17 cellular contexts compared by ENCODE assay signal in genomic region chr3:113629941-113630340, GRCh38.
DNase-seq lines count a peak whose midpoint lies in the region; ATAC-seq and TF ChIP-seq lines count a peak whose summit lies in the region.
"Had no signal": no experiment of that assay in that cellular context is flagged by ENCODE, and none has a peak within 500 bp of the region (broad histone marks: within the 10 kb centered on the region; RNA-seq: fewer than 3 reads in every experiment).

No MANE protein-coding gene starts in this region.

- H3K4me3 ChIP-seq in CD8-positive, alpha-beta T cell (ENCODE audit: low read depth, low read length), result no peak overlapping the region
- H3K4me3 ChIP-seq: smooth muscle cell had no signal

- no peak for ATAC-seq in CD8-positive, alpha-beta T cell
- ATAC-seq in HG02678 (IDR thresholded peaks at IDR 0.05; ENCODE audit: unreplicated experiment), result no peak
- no peak for ATAC-seq in GM19324 (IDR thresholded peaks at IDR 0.05; ENCODE audit: low FRiP score, unreplicated experiment)
- ATAC-seq: activated T-cell treated with anti-CD3 and anti-CD28 coated beads, Interleukin-2, amount 50 U/mL, for 72 hours; HCT116; naive thymus-derived CD8-positive, alpha-beta T cell had no signal

- H3K9me3 Mint-ChIP-seq in CD8-positive, alpha-beta T cell, result no peaks in the 10 kb centered on the region
- no peaks in the 10 kb centered on the region for H3K9me3 Mint-ChIP-seq in progenitor cell of endocrine pancreas (ENCODE audit: low read depth)
- H3K9me3 Mint-ChIP-seq: activated T-cell treated with anti-CD3 and anti-CD28 coated beads, Interleukin-2, amount 50 U/mL, for 72 hours; naive thymus-derived CD8-positive, alpha-beta T cell had no signal

- TF ChIP-seq CTCF in CD8-positive, alpha-beta T cell (IDR thresholded peaks at IDR 0.05), result no peak
- TF ChIP-seq CTCF in progenitor cell of endocrine pancreas (IDR thresholded peaks at IDR 0.05; ENCODE audit: unreplicated experiment), result no peak

- peak overlapping the region; percentile 14 for H3K27ac Mint-ChIP-seq in CD8-positive, alpha-beta T cell
- peak overlapping the region; percentile 25 for H3K27ac Mint-ChIP-seq in progenitor cell of endocrine pancreas
- H3K27ac Mint-ChIP-seq: activated T-cell treated with anti-CD3 and anti-CD28 coated beads, Interleukin-2, amount 50 U/mL, for 72 hours had no signal

- no peaks in the 10 kb centered on the region for H3K27me3 ChIP-seq in CD8-positive, alpha-beta T cell (ENCODE audit: insufficient read depth, low read length)

- H3K27me3 Mint-ChIP-seq in CD8-positive, alpha-beta T cell (ENCODE audit: low read depth), result no peaks in the 10 kb centered on the region
- peaks cover 16% of the 10 kb centered on the region for H3K27me3 Mint-ChIP-seq in progenitor cell of endocrine pancreas
- H3K27me3 Mint-ChIP-seq: naive thymus-derived CD8-positive, alpha-beta T cell had no signal

- intact Hi-C loops in CD8-positive, alpha-beta T cell (cut with DNase I, micrococcal nuclease), result no loop called here

- CTCF ChIA-PET in CD8-positive, alpha-beta T cell (lab: Charles Lee), result interaction anchor here (1.1 to 1.2 kb wide), 2 partner anchors 11 to 52 kb away, joined by 3 to 4 read pairs; no protein-coding TSS in a partner anchor

- no peak overlapping the region for H3K27ac ChIP-seq in CD8-positive, alpha-beta T cell (ENCODE audit: low read depth, low read length)

- H3K4me1 Mint-ChIP-seq in CD8-positive, alpha-beta T cell (ENCODE audit: low read depth), result no peaks in the 10 kb centered on the region
- no peaks in the 10 kb centered on the region for H3K4me1 Mint-ChIP-seq in progenitor cell of endocrine pancreas (ENCODE audit: low read depth)

- no peak overlapping the region for H3K4me3 Mint-ChIP-seq in CD8-positive, alpha-beta T cell
- H3K4me3 Mint-ChIP-seq in progenitor cell of endocrine pancreas (ENCODE audit: low read depth), result no peak overlapping the region
- H3K4me3 Mint-ChIP-seq: activated T-cell treated with anti-CD3 and anti-CD28 coated beads, Interleukin-2, amount 50 U/mL, for 72 hours; naive thymus-derived CD8-positive, alpha-beta T cell had no signal

- POLR2A ChIA-PET in CD8-positive, alpha-beta T cell (lab: Charles Lee), result interaction anchor here (0.6 to 1.2 kb wide), 2 partner anchors 12 to 658 kb away, joined by 3 read pairs; no protein-coding TSS in a partner anchor

- H3K4me1 ChIP-seq in CD8-positive, alpha-beta T cell (ENCODE audit: insufficient read depth, low read length), result no peaks in the 10 kb centered on the region

- peaks cover 22% of the 10 kb centered on the region for H3K36me3 ChIP-seq in CD8-positive, alpha-beta T cell (ENCODE audit: insufficient read depth, low read length)

- no peaks in the 10 kb centered on the region for H3K9me3 ChIP-seq in CD8-positive, alpha-beta T cell (ENCODE audit: low read length)

- H3K36me3 Mint-ChIP-seq in CD8-positive, alpha-beta T cell, result peaks cover 60% of the 10 kb centered on the region
- H3K36me3 Mint-ChIP-seq in progenitor cell of endocrine pancreas (ENCODE audit: insufficient read depth), result no peaks in the 10 kb centered on the region

- DNase-seq in CD8-positive, alpha-beta T cell, result no peak
- peak; percentile 76 for DNase-seq in NCI-H2107 treated with DMSO at 0.1 percent for 48 hours (lab: John Stamatoyannopoulos, UW; ENCODE audit: unreplicated experiment)
- peak; percentile 15 for DNase-seq in kidney tubule cell (ENCODE audit: low spot score)
- DNase-seq in progenitor cell of endocrine pancreas (ENCODE audit: low spot score, unreplicated experiment), result no peak
- no peak for DNase-seq in amniotic stem cell (lab: John Stamatoyannopoulos, UW)
- DNase-seq in A172 (ENCODE audit: low spot score), result no peak
- DNase-seq: activated CD4-positive, alpha-beta T cell treated with anti-CD3 and anti-CD28 coated beads, Interleukin-2, amount 50 U/mL, for 1 hour; activated T-cell treated with anti-CD3 and anti-CD28 coated beads, Interleukin-2, amount 50 U/mL, for 72 hours; dermis blood vessel endothelial cell; KG1; naive thymus-derived CD8-positive, alpha-beta T cell; NCI-H146; Right ventricle myocardium superior had no signal

Comparison
In these comparisons a context has a peak if more than half of its experiments do, and no peak if none do; other contexts are left out.
1. DNase-seq: peak in NCI-H2107 treated with DMSO at 0.1 percent for 48 hours (single experiment) and kidney tubule cell (single experiment); none in CD8-positive, alpha-beta T cell (0 of 7), progenitor cell of endocrine pancreas (single experiment), amniotic stem cell (single experiment) and A172 (single experiment).